In the genomic region with DNA sequence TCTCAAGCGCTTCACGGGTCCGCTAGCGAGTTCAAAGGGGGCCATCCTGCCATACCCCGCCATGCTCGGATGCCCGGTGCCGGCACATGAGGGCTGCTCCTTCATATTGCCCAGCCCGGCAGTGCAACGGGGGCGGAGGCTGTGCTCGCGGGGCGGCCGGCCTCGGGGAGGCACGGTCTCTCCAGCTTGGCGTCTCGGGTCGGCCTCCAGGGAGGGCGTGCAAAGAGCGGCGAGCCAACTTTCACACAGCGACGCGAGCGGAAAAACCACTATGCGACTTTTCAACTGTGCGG, we compare ENCODE assay signal across 8 cellular contexts.
DNase-seq lines count a peak whose midpoint lies in the region; ATAC-seq, FAIRE-seq and TF ChIP-seq lines count a peak whose summit lies in the region.

No MANE protein-coding gene starts in this region.

- ATAC-seq in HG03108 (IDR thresholded peaks at IDR 0.05; ENCODE audit: unreplicated experiment) (peak; percentile 24), thoracic aorta (ENCODE audit: insufficient number of reproducible peaks, low FRiP score, low read depth) (no peak)

- H3K4me2 ChIP-seq in astrocyte (ENCODE audit: low read length): peak overlapping the region; percentile 94

- H3K36me3 Mint-ChIP-seq in astrocyte (ENCODE audit: low read depth, unreplicated experiment): no peaks in the 10 kb centered on the region

- H3K4me3 ChIP-seq in astrocyte (ENCODE audit: insufficient read depth, low read depth, low read length): peak overlapping the region; percentile 69
- H3K4me3 ChIP-seq in kidney epithelial cell (ENCODE audit: low read depth, low read length): peak overlapping the region; percentile 66
- H3K4me3 ChIP-seq in thoracic aorta: peak overlapping the region; percentile 74

- H3K27me3 Mint-ChIP-seq in astrocyte (ENCODE audit: low read depth, unreplicated experiment): no peaks in the 10 kb centered on the region

- H3K9ac ChIP-seq in astrocyte (ENCODE audit: low read length): peak overlapping the region; percentile 85

- no peaks in the 10 kb centered on the region for H3K9me3 Mint-ChIP-seq in astrocyte (ENCODE audit: unreplicated experiment)

- FAIRE-seq in GM12892 (lab: Jason Lieb, UNC): peak; percentile 30
- FAIRE-seq in astrocyte (lab: Jason Lieb, UNC): no peak

- H3K36me3 ChIP-seq in astrocyte (ENCODE audit: insufficient read depth, low read length) (no peaks in the 10 kb centered on the region), kidney epithelial cell (ENCODE audit: control insufficient read depth, insufficient read depth, low read length) (no peaks in the 10 kb centered on the region), thoracic aorta (no peaks in the 10 kb centered on the region)

- H3K27me3 ChIP-seq in astrocyte (ENCODE audit: insufficient read depth, low read length) (peaks cover 5% of the 10 kb centered on the region), kidney epithelial cell (ENCODE audit: control insufficient read depth, insufficient read depth, low read length) (no peaks in the 10 kb centered on the region), thoracic aorta (replicated peaks; ENCODE audit: insufficient read depth) (no peaks in the 10 kb centered on the region)

- no peaks in the 10 kb centered on the region for H3K9me3 ChIP-seq in astrocyte (ENCODE audit: insufficient read depth, low read depth, low read length)
- H3K9me3 ChIP-seq in thoracic aorta: no peaks in the 10 kb centered on the region

- H3K4me1 ChIP-seq in astrocyte (ENCODE audit: insufficient read depth, low read length) (peaks cover 31% of the 10 kb centered on the region), thoracic aorta (ENCODE audit: control insufficient read depth in 1 of 2, low read depth in 2 of 2) (peaks cover 10 to 33% of the 10 kb centered on the region in 2 donors)

- TF ChIP-seq CTCF in astrocyte (IDR thresholded peaks at IDR 0.05; ENCODE audit: insufficient read depth, low read depth, low read length): no peak
- TF ChIP-seq CTCF in kidney epithelial cell (IDR thresholded peaks at IDR 0.05; ENCODE audit: insufficient read depth, low read length, poor library complexity, severe bottlenecking): no peak
- TF ChIP-seq CTCF in thoracic aorta (IDR thresholded peaks at IDR 0.05): no peak

- TF ChIP-seq POLR2A in GM12892 (IDR thresholded peaks at IDR 0.05; ENCODE audit: low read depth, low read length): no peak

- DNase-seq in GM12892 (ENCODE audit: insufficient read length) (peak; percentile 23), astrocyte (ENCODE audit: low read depth) (no peak), kidney epithelial cell (ENCODE audit: low read depth) (no peak), thoracic aorta (ENCODE audit: low spot score) (no peak), glomerular visceral epithelial cell (ENCODE audit: extremely low spot score) (no peak), SHP77 treated with DMSO at 0.1 percent for 48 hours (lab: John Stamatoyannopoulos, UW) (no peak), KBM-7 (no peak)

- no peaks in the 10 kb centered on the region for H3K79me2 ChIP-seq in astrocyte (ENCODE audit: insufficient read depth, low read length)

- peak overlapping the region; percentile 82 for H2AFZ ChIP-seq in astrocyte (ENCODE audit: low read depth, low read length)

- H3K4me3 Mint-ChIP-seq in astrocyte (ENCODE audit: unreplicated experiment): peak overlapping the region; percentile 91

- no peaks in the 10 kb centered on the region for H4K20me1 ChIP-seq in astrocyte (ENCODE audit: insufficient read depth, low read length)

- H3K27ac Mint-ChIP-seq in astrocyte (ENCODE audit: unreplicated experiment): peak overlapping the region; percentile 87

- peaks cover 30% of the 10 kb centered on the region for H3K4me1 Mint-ChIP-seq in astrocyte (ENCODE audit: low read depth, unreplicated experiment)

- in situ Hi-C loops in KBM-7 (cut with MboI; ENCODE audit: low pct_unique_long_range_greater_than_20kb, low sequenced_read_pairs): no loop called here

- H3K27ac ChIP-seq in astrocyte (ENCODE audit: low read depth, low read length) (no peak overlapping the region), thoracic aorta (peak overlapping the region; percentile 38 to 41)
